Comparison of ENCODE assay signal across 1 cellular context in genomic region chr10:104736006-104736405, GRCh38.
TF ChIP-seq lines count a peak whose summit lies in the region.

No MANE protein-coding gene starts in this region.

TF ChIP-seq in GM23338, 12 proteins besides CTCF, POLR2A, EP300 and RAD21 (continued from another document):
- TF ChIP-seq, protein P1, sequence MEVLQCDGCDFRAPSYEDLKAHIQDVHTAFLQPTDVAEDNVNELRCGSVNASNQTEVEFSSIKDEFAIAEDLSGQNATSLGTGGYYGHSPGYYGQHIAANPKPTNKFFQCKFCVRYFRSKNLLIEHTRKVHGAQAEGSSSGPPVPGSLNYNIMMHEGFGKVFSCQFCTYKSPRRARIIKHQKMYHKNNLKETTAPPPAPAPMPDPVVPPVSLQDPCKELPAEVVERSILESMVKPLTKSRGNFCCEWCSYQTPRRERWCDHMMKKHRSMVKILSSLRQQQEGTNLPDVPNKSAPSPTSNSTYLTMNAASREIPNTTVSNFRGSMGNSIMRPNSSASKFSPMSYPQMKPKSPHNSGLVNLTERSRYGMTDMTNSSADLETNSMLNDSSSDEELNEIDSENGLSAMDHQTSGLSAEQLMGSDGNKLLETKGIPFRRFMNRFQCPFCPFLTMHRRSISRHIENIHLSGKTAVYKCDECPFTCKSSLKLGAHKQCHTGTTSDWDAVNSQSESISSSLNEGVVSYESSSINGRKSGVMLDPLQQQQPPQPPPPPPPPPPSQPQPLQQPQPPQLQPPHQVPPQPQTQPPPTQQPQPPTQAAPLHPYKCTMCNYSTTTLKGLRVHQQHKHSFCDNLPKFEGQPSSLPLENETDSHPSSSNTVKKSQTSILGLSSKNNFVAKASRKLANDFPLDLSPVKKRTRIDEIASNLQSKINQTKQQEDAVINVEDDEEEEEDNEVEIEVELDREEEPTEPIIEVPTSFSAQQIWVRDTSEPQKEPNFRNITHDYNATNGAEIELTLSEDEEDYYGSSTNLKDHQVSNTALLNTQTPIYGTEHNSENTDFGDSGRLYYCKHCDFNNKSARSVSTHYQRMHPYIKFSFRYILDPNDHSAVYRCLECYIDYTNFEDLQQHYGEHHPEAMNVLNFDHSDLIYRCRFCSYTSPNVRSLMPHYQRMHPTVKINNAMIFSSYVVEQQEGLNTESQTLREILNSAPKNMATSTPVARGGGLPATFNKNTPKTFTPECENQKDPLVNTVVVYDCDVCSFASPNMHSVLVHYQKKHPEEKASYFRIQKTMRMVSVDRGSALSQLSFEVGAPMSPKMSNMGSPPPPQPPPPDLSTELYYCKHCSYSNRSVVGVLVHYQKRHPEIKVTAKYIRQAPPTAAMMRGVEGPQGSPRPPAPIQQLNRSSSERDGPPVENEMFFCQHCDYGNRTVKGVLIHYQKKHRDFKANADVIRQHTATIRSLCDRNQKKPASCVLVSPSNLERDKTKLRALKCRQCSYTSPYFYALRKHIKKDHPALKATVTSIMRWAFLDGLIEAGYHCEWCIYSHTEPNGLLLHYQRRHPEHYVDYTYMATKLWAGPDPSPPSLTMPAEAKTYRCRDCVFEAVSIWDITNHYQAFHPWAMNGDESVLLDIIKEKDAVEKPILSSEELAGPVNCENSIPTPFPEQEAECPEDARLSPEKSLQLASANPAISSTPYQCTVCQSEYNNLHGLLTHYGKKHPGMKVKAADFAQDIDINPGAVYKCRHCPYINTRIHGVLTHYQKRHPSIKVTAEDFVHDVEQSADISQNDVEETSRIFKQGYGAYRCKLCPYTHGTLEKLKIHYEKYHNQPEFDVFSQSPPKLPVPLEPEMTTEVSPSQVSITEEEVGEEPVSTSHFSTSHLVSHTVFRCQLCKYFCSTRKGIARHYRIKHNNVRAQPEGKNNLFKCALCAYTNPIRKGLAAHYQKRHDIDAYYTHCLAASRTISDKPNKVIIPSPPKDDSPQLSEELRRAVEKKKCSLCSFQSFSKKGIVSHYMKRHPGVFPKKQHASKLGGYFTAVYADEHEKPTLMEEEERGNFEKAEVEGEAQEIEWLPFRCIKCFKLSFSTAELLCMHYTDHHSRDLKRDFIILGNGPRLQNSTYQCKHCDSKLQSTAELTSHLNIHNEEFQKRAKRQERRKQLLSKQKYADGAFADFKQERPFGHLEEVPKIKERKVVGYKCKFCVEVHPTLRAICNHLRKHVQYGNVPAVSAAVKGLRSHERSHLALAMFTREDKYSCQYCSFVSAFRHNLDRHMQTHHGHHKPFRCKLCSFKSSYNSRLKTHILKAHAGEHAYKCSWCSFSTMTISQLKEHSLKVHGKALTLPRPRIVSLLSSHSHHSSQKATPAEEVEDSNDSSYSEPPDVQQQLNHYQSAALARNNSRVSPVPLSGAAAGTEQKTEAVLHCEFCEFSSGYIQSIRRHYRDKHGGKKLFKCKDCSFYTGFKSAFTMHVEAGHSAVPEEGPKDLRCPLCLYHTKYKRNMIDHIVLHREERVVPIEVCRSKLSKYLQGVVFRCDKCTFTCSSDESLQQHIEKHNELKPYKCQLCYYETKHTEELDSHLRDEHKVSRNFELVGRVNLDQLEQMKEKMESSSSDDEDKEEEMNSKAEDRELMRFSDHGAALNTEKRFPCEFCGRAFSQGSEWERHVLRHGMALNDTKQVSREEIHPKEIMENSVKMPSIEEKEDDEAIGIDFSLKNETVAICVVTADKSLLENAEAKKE (CRISPR knock-in tag; IDR thresholded peaks at IDR 0.05) = no peak
- TF ChIP-seq NANOG (IDR thresholded peaks at IDR 0.05; ENCODE audit: borderline replicate concordance) = no peak
